Comparison of ENCODE assay signal across 25 cellular contexts in genomic region chr1:64974288-64974825, GRCh38. TPM values are rescaled to one million over a fixed set of nuclear protein-coding genes. Genes with fewer than 3 reads are reported as not detected.
DNase-seq lines count a peak whose midpoint lies in the region; ATAC-seq, FAIRE-seq and TF ChIP-seq lines count a peak whose summit lies in the region.
"Had no signal": no experiment of that assay in that cellular context is flagged by ENCODE, and none has a peak within 500 bp of the region (broad histone marks: within the 10 kb centered on the region; RNA-seq: fewer than 3 reads in every experiment).

No MANE protein-coding gene starts in this region.

- no peak for FAIRE-seq in K562 (lab: Jason Lieb, UNC)
- FAIRE-seq: A204.1, GM12878, GM19239, H54 had no signal

- no TSS peak for BruUV-seq in K562 (replicated peaks; lab: Mats Ljungman, UMichigan)

- no peak overlapping the region for H3K4me3 Mint-ChIP-seq in stimulated activated memory B cell treated with anti-CD40 and anti-IgM and Interleukin-4, amounts not matched to agents 10 μg/mL and 1 μg/mL and 100 μg/mL, for 72 hours
- H3K4me3 Mint-ChIP-seq: CD8-positive, alpha-beta memory T cell; GM23338; HFFc6 had no signal

- peak overlapping the region; percentile 4 for H3K27ac Mint-ChIP-seq in stimulated activated memory B cell treated with anti-CD40 and anti-IgM and Interleukin-4, amounts not matched to agents 10 μg/mL and 1 μg/mL and 100 μg/mL, for 72 hours
- H3K27ac Mint-ChIP-seq: CD4-positive, CD25-positive, alpha-beta regulatory T cell; GM23338; HFFc6 had no signal

- TF ChIP-seq POLR2A in K562 (conservative IDR thresholded peaks at IDR 0.05) = no peak

- TF ChIP-seq RAD21 in K562 (CRISPR knock-in tag; conservative IDR thresholded peaks at IDR 0.05 in 1 of 2, IDR thresholded peaks at IDR 0.05 in 1 of 2) = no peak

- H3K79me2 ChIP-seq in K562 (ENCODE audit: control insufficient read depth, insufficient read depth, low read length) = no peaks in the 10 kb centered on the region

- H3K4me2 ChIP-seq in K562 (ENCODE audit: insufficient read depth, low read length) = no peak overlapping the region
- H3K4me2 ChIP-seq: GM23338 had no signal

- in situ Hi-C loops in K562 (cut with MboI) = no loop called here

- POLR2A ChIA-PET in K562 (lab: Yijun Ruan, JAX) = interaction anchor here (1.3 to 1.5 kb wide), 2 partner anchors 9 to 12 kb away, joined by 3 to 5 read pairs; no protein-coding TSS in a partner anchor

- DNase-seq in NCI-H524 (lab: John Stamatoyannopoulos, UW) = peak; percentile 61 to 84
- peak; percentile 30 for DNase-seq in NCI-H82 treated with DMSO at 0.1 percent for 48 hours (lab: John Stamatoyannopoulos, UW; ENCODE audit: unreplicated experiment)
- no peak for DNase-seq in K562 (ENCODE audit: extremely low read depth in 1 of 4, low spot score in 3 of 4)
- DNase-seq in NCI-H2081 treated with DMSO at 0.1 percent for 48 hours (lab: John Stamatoyannopoulos, UW) = no peak
- DNase-seq in GM10266 (ENCODE audit: extremely low spot score) = no peak
- DNase-seq: ACHN; BE2C; C1 segment of cervical spinal cord; CD4-positive, CD25-positive, alpha-beta regulatory T cell; CD8-positive, alpha-beta memory T cell; COR-L47; DMS79 treated with DMSO at 0.1 percent for 48 hours; GF-D8; HCEC 1CT; HFFc6; IMR-90; KBM-7 had no signal

- TF ChIP-seq EP300 in K562 (IDR thresholded peaks at IDR 0.05; ENCODE audit: low read length) = no peak

- no peaks in the 10 kb centered on the region for H3K9me3 Mint-ChIP-seq in stimulated activated memory B cell treated with anti-CD40 and anti-IgM and Interleukin-4, amounts not matched to agents 10 μg/mL and 1 μg/mL and 100 μg/mL, for 72 hours
- H3K9me3 Mint-ChIP-seq: CD4-positive, CD25-positive, alpha-beta regulatory T cell; CD8-positive, alpha-beta memory T cell; GM23338; HFFc6 had no signal

- ATAC-seq in K562 (peak; percentile 54), GM19351 (IDR thresholded peaks at IDR 0.05; ENCODE audit: unreplicated experiment) (no peak)
- ATAC-seq in stimulated activated memory B cell treated with anti-CD40 and anti-IgM and Interleukin-4, amounts not matched to agents 10 μg/mL and 1 μg/mL and 100 μg/mL, for 72 hours = no peak
- ATAC-seq: GM23338 had no signal

- H3K9me1 ChIP-seq in K562 (ENCODE audit: control insufficient read depth, insufficient read depth, low read length) = no peaks in the 10 kb centered on the region

- CTCF ChIA-PET in K562 (lab: Yijun Ruan, JAX; ENCODE audit: low intra/inter-chr PET ratio) = no interaction called here

- no peak overlapping the region for H3K4me3 ChIP-seq in K562
- H3K4me3 ChIP-seq: GM12878, GM23338 had no signal

- H4K20me1 ChIP-seq in K562 (replicated peaks; ENCODE audit: control insufficient read depth, insufficient read depth, low read length) = no peaks in the 10 kb centered on the region

- H3K36me3 Mint-ChIP-seq in stimulated activated memory B cell treated with anti-CD40 and anti-IgM and Interleukin-4, amounts not matched to agents 10 μg/mL and 1 μg/mL and 100 μg/mL, for 72 hours = no peaks in the 10 kb centered on the region
- H3K36me3 Mint-ChIP-seq: CD4-positive, CD25-positive, alpha-beta regulatory T cell had no signal

- H3K27me3 Mint-ChIP-seq in stimulated activated memory B cell treated with anti-CD40 and anti-IgM and Interleukin-4, amounts not matched to agents 10 μg/mL and 1 μg/mL and 100 μg/mL, for 72 hours = no peaks in the 10 kb centered on the region
- H3K27me3 Mint-ChIP-seq: CD4-positive, CD25-positive, alpha-beta regulatory T cell; CD8-positive, alpha-beta memory T cell had no signal

- no peaks in the 10 kb centered on the region for H3K36me3 ChIP-seq in K562 (ENCODE audit: control insufficient read depth, insufficient read depth, low read length)
- H3K36me3 ChIP-seq: BE2C had no signal

- H3K9ac ChIP-seq in K562 (ENCODE audit: insufficient read depth in 1 of 2, low read depth in 2 of 2, low read length in 2 of 2) = no peak overlapping the region

- H3K4me1 ChIP-seq in K562 (replicated peaks in 1 of 2; ENCODE audit: control insufficient read depth in 2 of 2, insufficient read depth in 2 of 2, low read length in 2 of 2) = no peaks in the 10 kb centered on the region
- H3K4me1 ChIP-seq: BE2C had no signal

- no peaks in the 10 kb centered on the region for H3K4me1 Mint-ChIP-seq in stimulated activated memory B cell treated with anti-CD40 and anti-IgM and Interleukin-4, amounts not matched to agents 10 μg/mL and 1 μg/mL and 100 μg/mL, for 72 hours

- H3K27ac ChIP-seq in K562 (ENCODE audit: extremely low read depth, low read depth, low read length) = no peak overlapping the region
- H3K27ac ChIP-seq: HL-60 had no signal

- no peaks in the 10 kb centered on the region for H3K27me3 ChIP-seq in K562 (ENCODE audit: control insufficient read depth in 2 of 2, insufficient read depth in 2 of 2, low read length in 2 of 2)
- H3K27me3 ChIP-seq: BE2C had no signal

- no peak for TF ChIP-seq CTCF in K562 (IDR thresholded peaks at IDR 0.05 in 2 of 3, conservative IDR thresholded peaks at IDR 0.05 in 1 of 3; ENCODE audit: insufficient read depth in 2 of 3, low read depth in 1 of 3, low read length in 3 of 3)
- TF ChIP-seq CTCF in GM10266 (IDR thresholded peaks at IDR 0.05; ENCODE audit: control insufficient read depth, insufficient read depth, low read depth, missing control alignments) = no peak

- H3K9me3 ChIP-seq in K562 (replicated peaks; ENCODE audit: control insufficient read depth, insufficient read depth, low read depth, low read length) = no peaks in the 10 kb centered on the region
- H3K9me3 ChIP-seq: BE2C had no signal

- intact Hi-C loops in K562 (cut with micrococcal nuclease) = no loop called here

- WGBS in K562 (ENCODE audit: insufficient coverage, low coverage, missing lambda C conversion rate) = 10% methylated on average over 2 of the region's 2 CpGs

- H2AFZ ChIP-seq in K562 (ENCODE audit: low read depth, low read length) = no peak overlapping the region
- H2AFZ ChIP-seq: GM23338 had no signal

TF ChIP-seq in K562, 482 proteins besides CTCF, POLR2A, EP300 and RAD21 (continues in another document):
- TF ChIP-seq TFAM (CRISPR knock-in tag; conservative IDR thresholded peaks at IDR 0.05) (no peak), ZZZ3 (IDR thresholded peaks at IDR 0.05) (no peak), USF1 (CRISPR knock-in tag; IDR thresholded peaks at IDR 0.05) (no peak), CHD1 (IDR thresholded peaks at IDR 0.05; ENCODE audit: low read length) (no peak), ETV6 (IDR thresholded peaks at IDR 0.05; ENCODE audit: borderline replicate concordance in 1 of 2, low read depth in 2 of 2, low read length in 1 of 2) (no peak), ETV6 (CRISPR knock-in tag; IDR thresholded peaks at IDR 0.05; ENCODE audit: borderline replicate concordance) (no peak), POU5F1 (IDR thresholded peaks at IDR 0.05; ENCODE audit: borderline replicate concordance, low read depth, low read length, partially characterized antibody) (no peak), ETS2 (tag; IDR thresholded peaks at IDR 0.05; ENCODE audit: borderline replicate concordance, poor library complexity, severe bottlenecking) (no peak), TAF9B (IDR thresholded peaks at IDR 0.05; ENCODE audit: partially characterized antibody) (no peak), ZNF146 (CRISPR knock-in tag; IDR thresholded peaks at IDR 0.05; ENCODE audit: unreplicated experiment) (no peak), ELK1 (CRISPR knock-in tag; IDR thresholded peaks at IDR 0.05) (no peak), SRSF7 (optimal IDR thresholded peaks at IDR 0.05; ENCODE audit: low read depth, low read length) (no peak), NUFIP1 (IDR thresholded peaks at IDR 0.05; ENCODE audit: partially characterized antibody) (no peak)

RNA-seq across cellular contexts. Expression of gene JAK1, which starts 8.0 kb away (rescaled TPM):
- total RNA-seq in K562 (2011; cell fraction: chromatin; rRNA removed; ENCODE audit: low replicate concordance) = 82.2 and 105 TPM in 2 replicates
- 37.4 and 43.0 TPM in 2 replicates for total RNA-seq in K562 (2011; cell fraction: nucleolus; rRNA removed)
- total RNA-seq in K562 (2011; cell fraction: nucleoplasm; rRNA removed) = 62.0 and 66.7 TPM in 2 replicates
- total RNA-seq in K562 (2014; rRNA removed) (27.1 and 28.2 TPM in 2 replicates), K562 (2014; rRNA removed; fragmentation: Illumina TruSeq; extraction: Trizol) (42.5 and 46.8 TPM in 2 replicates), K562 (2015; rRNA removed; fragmentation: Illumina TruSeq; extraction: Trizol) (40.6 and 43.4 TPM in 2 replicates), K562 (2021) (43.0 TPM in 2 replicates)
- polyA plus RNA-seq in K562 (2011; rRNA removed) (32.0 and 43.9 TPM in 2 replicates), K562 (2014; fragmentation: Illumina TruSeq; extraction: Trizol) (37.3 and 44.1 TPM in 2 replicates), K562 (2014; fragmentation: Nextera tagmentation; extraction: Ambion mirVana) (10 to 100 TPM in 1 of 2 experiments, 1 to 10 TPM in 1; 9.7 to 13.0 TPM), K562 (2014; rRNA removed) (23.0 and 28.3 TPM in 2 replicates)
- 21.9 and 26.6 TPM in 2 replicates for polyA plus RNA-seq in K562 (2011; cell fraction: cytosol; rRNA removed)
- 88.9 and 89.1 TPM in 2 replicates for polyA plus RNA-seq in K562 (2011; cell fraction: nucleus; rRNA removed)
- 29.9 and 45.8 TPM in 2 replicates for polyA plus RNA-seq in K562 (2012)
- polyA minus RNA-seq in K562 (2011; rRNA and poly(A)+ RNA removed) = 56.4 and 60.1 TPM in 2 replicates
- polyA minus RNA-seq in K562 (2011; cell fraction: cytosol; rRNA and poly(A)+ RNA removed) = 38.3 and 41.6 TPM in 2 replicates
- 46.7 and 70.9 TPM in 2 replicates for polyA minus RNA-seq in K562 (2011; cell fraction: nucleus; rRNA and poly(A)+ RNA removed)

Comparison
In these comparisons a context has a peak if more than half of its experiments do, and no peak if none do; other contexts are left out.
1. DNase-seq: peak in NCI-H524 (2 of 2) and NCI-H82 treated with DMSO at 0.1 percent for 48 hours (single experiment); none in K562 (0 of 4), NCI-H2081 treated with DMSO at 0.1 percent for 48 hours (single experiment) and GM10266 (single experiment).